In genomic region chr13:72537782-72538181, GRCh38 we compare ENCODE assay signal across 17 cellular contexts.
DNase-seq lines count a peak whose midpoint lies in the region; ATAC-seq and TF ChIP-seq lines count a peak whose summit lies in the region.
"Had no signal": no experiment of that assay in that cellular context is flagged by ENCODE, and none has a peak within 500 bp of the region (broad histone marks: within the 10 kb centered on the region; RNA-seq: fewer than 3 reads in every experiment).

No MANE protein-coding gene starts in this region.

- intact Hi-C loops in mucosa of descending colon (cut with DNase I, micrococcal nuclease) (no loop called here), transverse colon (cut with DNase I; ENCODE audit: low total_unique reads) (no loop called here)

- peaks cover 9% of the 10 kb centered on the region; the same call in 2 of the 3 replicates for H3K4me1 Mint-ChIP-seq in GM23338
- H3K4me1 Mint-ChIP-seq: B cell had no signal

- DNase-seq in GM23338 (ENCODE audit: low spot score) (no peak), hepatocyte (ENCODE audit: low spot score) (no peak), mucosa of descending colon (no peak), transverse colon (no peak), NAMALWA (ENCODE audit: low spot score) (no peak)
- no peak for DNase-seq in activated CD4-positive, alpha-beta T cell treated with anti-CD3 and anti-CD28 coated beads, Interleukin-2, amount 50 U/mL, for 48 hours
- DNase-seq: 8988T; Calu3; CD8-positive, alpha-beta T cell; GF-D8; GOT3; H7; HFFc6 had no signal

- H3K27me3 ChIP-seq in GM23338 (ENCODE audit: insufficient read depth) (no peaks in the 10 kb centered on the region), hepatocyte (no peaks in the 10 kb centered on the region), transverse colon (no peaks in the 10 kb centered on the region)
- H3K27me3 ChIP-seq: BLaER1 treated with 17β-estradiol and CSF1 and Interleukin-3, amounts not matched to agents 10 nM and 100 nM had no signal

- H3K27ac ChIP-seq in GM23338 (ENCODE audit: low read depth) (no peak overlapping the region), hepatocyte (peak overlapping the region; percentile 21), transverse colon (peak overlapping the region; percentile 33 to 56 (median 46))
- H3K27ac ChIP-seq: BLaER1 treated with 17β-estradiol and CSF1 and Interleukin-3, amounts not matched to agents 10 nM and 100 nM had no signal

- no peaks in the 10 kb centered on the region for H3K9me3 ChIP-seq in hepatocyte (ENCODE audit: low read depth)
- no peaks in the 10 kb centered on the region for H3K9me3 ChIP-seq in mucosa of descending colon
- no peaks in the 10 kb centered on the region for H3K9me3 ChIP-seq in transverse colon
- H3K9me3 ChIP-seq: BLaER1 treated with 17β-estradiol and CSF1 and Interleukin-3, amounts not matched to agents 10 nM and 100 nM had no signal

- H3K4me3 ChIP-seq in GM23338 (no peak overlapping the region), hepatocyte (no peak overlapping the region), mucosa of descending colon (no peak overlapping the region), transverse colon (no peak overlapping the region)
- H3K4me3 ChIP-seq: BLaER1 treated with 17β-estradiol and CSF1 and Interleukin-3, amounts not matched to agents 10 nM and 100 nM had no signal

- TF ChIP-seq CTCF in GM23338 (conservative IDR thresholded peaks at IDR 0.05; ENCODE audit: low read depth in 2 of 2) = no peak
- TF ChIP-seq CTCF in hepatocyte (IDR thresholded peaks at IDR 0.05; ENCODE audit: poor library complexity) = no peak
- TF ChIP-seq CTCF in mucosa of descending colon (IDR thresholded peaks at IDR 0.05) = no peak
- TF ChIP-seq CTCF in transverse colon (IDR thresholded peaks at IDR 0.05) = no peak

- no peak overlapping the region for H3K27ac Mint-ChIP-seq in GM23338
- H3K27ac Mint-ChIP-seq: B cell; CD8-positive, alpha-beta T cell; HFFc6 had no signal

- H3K4me1 ChIP-seq in GM23338 (ENCODE audit: insufficient read depth) = no peaks in the 10 kb centered on the region
- H3K4me1 ChIP-seq in hepatocyte (ENCODE audit: insufficient read depth) = peaks cover 9% of the 10 kb centered on the region
- peaks cover 16% of the 10 kb centered on the region for H3K4me1 ChIP-seq in mucosa of descending colon (ENCODE audit: low read depth)
- peaks cover 0 to 37% (median 13%) of the 10 kb centered on the region in 4 donors for H3K4me1 ChIP-seq in transverse colon

- no peak for TF ChIP-seq POLR2A in transverse colon (IDR thresholded peaks at IDR 0.05)

- no peaks in the 10 kb centered on the region for H3F3A ChIP-seq in GM23338 (replicated peaks; ENCODE audit: low read depth)

- no peaks in the 10 kb centered on the region for H3K27me3 Mint-ChIP-seq in GM23338 (ENCODE audit: insufficient read depth, low read depth, poor library complexity)
- H3K27me3 Mint-ChIP-seq: B cell had no signal

- WGBS in hepatocyte (ENCODE audit: low lambda C conversion rate, missing lambda C conversion rate) = 92% methylated on average over 2 of the region's 2 CpGs
- WGBS in transverse colon (ENCODE audit: low coverage in 1 of 2), 2 donors = 73 to 75% methylated on average over 2 of the region's 2 CpGs

- H2AFZ ChIP-seq in GM23338 = peak overlapping the region; percentile 33; the same call in 1 of the 2 replicates
- H2AFZ ChIP-seq in hepatocyte = peak overlapping the region; percentile 24

- ATAC-seq in GM23338 = no peak
- peak; percentile 34 for ATAC-seq in mucosa of descending colon
- no peak for ATAC-seq in HG02885 (IDR thresholded peaks at IDR 0.05; ENCODE audit: poor library complexity, unreplicated experiment)
- ATAC-seq: CD8-positive, alpha-beta T cell; HCT116 had no signal

- in situ Hi-C loops in transverse colon (cut with MboI; ENCODE audit: low pct_ligation_motif_present in 1 of 4, low pct_unique_long_range_greater_than_20kb in 1 of 4, low sequenced_read_pairs in 3 of 4) = no loop called here

- H3K9me3 Mint-ChIP-seq in GM23338 = no peaks in the 10 kb centered on the region
- H3K9me3 Mint-ChIP-seq: CD8-positive, alpha-beta T cell had no signal

- H3K4me2 ChIP-seq in GM23338 (no peak overlapping the region), hepatocyte (peak overlapping the region; percentile 64)
- H3K4me2 ChIP-seq: BLaER1 treated with 17β-estradiol and CSF1 and Interleukin-3, amounts not matched to agents 10 nM and 100 nM had no signal

- H3K36me3 Mint-ChIP-seq in GM23338 (ENCODE audit: low read depth) = no peaks in the 10 kb centered on the region
- H3K36me3 Mint-ChIP-seq: CD8-positive, alpha-beta T cell had no signal

- no peaks in the 10 kb centered on the region for H3K36me3 ChIP-seq in GM23338 (ENCODE audit: insufficient read depth)
- H3K36me3 ChIP-seq in hepatocyte (replicated peaks; ENCODE audit: insufficient read depth, low read depth) = no peaks in the 10 kb centered on the region
- H3K36me3 ChIP-seq in mucosa of descending colon (ENCODE audit: low read depth) = no peaks in the 10 kb centered on the region
- H3K36me3 ChIP-seq in transverse colon = no peaks in the 10 kb centered on the region
- H3K36me3 ChIP-seq: BLaER1 treated with 17β-estradiol and CSF1 and Interleukin-3, amounts not matched to agents 10 nM and 100 nM had no signal

- H4K20me1 ChIP-seq in GM23338 (replicated peaks; ENCODE audit: insufficient read depth) = no peaks in the 10 kb centered on the region
- no peaks in the 10 kb centered on the region for H4K20me1 ChIP-seq in hepatocyte (ENCODE audit: insufficient read depth, poor library complexity, severe bottlenecking)
- H4K20me1 ChIP-seq: BLaER1 treated with 17β-estradiol and CSF1 and Interleukin-3, amounts not matched to agents 10 nM and 100 nM had no signal

- H3K9me2 ChIP-seq in GM23338 (ENCODE audit: insufficient read depth) = 0 out of 2 replicates have a peak, but pooled peaks cover 4% of the 10 kb centered on the region
- H3K9me2 ChIP-seq in hepatocyte (replicated peaks; ENCODE audit: insufficient read depth) = no peaks in the 10 kb centered on the region

- no peak for TF ChIP-seq EP300 in transverse colon (IDR thresholded peaks at IDR 0.05; ENCODE audit: low read depth)

- H3K79me2 ChIP-seq in GM23338 (replicated peaks; ENCODE audit: insufficient read depth) (no peaks in the 10 kb centered on the region), hepatocyte (no peaks in the 10 kb centered on the region)

- H3K4me3 Mint-ChIP-seq in GM23338 = no peak overlapping the region
- H3K4me3 Mint-ChIP-seq: B cell; CD8-positive, alpha-beta T cell; HFFc6 had no signal

TF ChIP-seq in GM23338, 12 proteins besides CTCF, POLR2A, EP300 and RAD21 (continues in another document):
- TF ChIP-seq ETS1 (IDR thresholded peaks at IDR 0.05) (no peak), POLR2AphosphoS5 (IDR thresholded peaks at IDR 0.05; ENCODE audit: low read depth) (no peak), NANOG (IDR thresholded peaks at IDR 0.05; ENCODE audit: borderline replicate concordance) (no peak), STAT1 (IDR thresholded peaks at IDR 0.05; ENCODE audit: unreplicated experiment) (no peak), CREB1 (CRISPR knock-in tag; IDR thresholded peaks at IDR 0.05; ENCODE audit: low read depth) (no peak), EZH2 (IDR thresholded peaks at IDR 0.05; ENCODE audit: low read depth, unreplicated experiment) (no peak)
- TF ChIP-seq, protein P1, sequence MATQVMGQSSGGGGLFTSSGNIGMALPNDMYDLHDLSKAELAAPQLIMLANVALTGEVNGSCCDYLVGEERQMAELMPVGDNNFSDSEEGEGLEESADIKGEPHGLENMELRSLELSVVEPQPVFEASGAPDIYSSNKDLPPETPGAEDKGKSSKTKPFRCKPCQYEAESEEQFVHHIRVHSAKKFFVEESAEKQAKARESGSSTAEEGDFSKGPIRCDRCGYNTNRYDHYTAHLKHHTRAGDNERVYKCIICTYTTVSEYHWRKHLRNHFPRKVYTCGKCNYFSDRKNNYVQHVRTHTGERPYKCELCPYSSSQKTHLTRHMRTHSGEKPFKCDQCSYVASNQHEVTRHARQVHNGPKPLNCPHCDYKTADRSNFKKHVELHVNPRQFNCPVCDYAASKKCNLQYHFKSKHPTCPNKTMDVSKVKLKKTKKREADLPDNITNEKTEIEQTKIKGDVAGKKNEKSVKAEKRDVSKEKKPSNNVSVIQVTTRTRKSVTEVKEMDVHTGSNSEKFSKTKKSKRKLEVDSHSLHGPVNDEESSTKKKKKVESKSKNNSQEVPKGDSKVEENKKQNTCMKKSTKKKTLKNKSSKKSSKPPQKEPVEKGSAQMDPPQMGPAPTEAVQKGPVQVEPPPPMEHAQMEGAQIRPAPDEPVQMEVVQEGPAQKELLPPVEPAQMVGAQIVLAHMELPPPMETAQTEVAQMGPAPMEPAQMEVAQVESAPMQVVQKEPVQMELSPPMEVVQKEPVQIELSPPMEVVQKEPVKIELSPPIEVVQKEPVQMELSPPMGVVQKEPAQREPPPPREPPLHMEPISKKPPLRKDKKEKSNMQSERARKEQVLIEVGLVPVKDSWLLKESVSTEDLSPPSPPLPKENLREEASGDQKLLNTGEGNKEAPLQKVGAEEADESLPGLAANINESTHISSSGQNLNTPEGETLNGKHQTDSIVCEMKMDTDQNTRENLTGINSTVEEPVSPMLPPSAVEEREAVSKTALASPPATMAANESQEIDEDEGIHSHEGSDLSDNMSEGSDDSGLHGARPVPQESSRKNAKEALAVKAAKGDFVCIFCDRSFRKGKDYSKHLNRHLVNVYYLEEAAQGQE (IDR thresholded peaks at IDR 0.05; ENCODE audit: unreplicated experiment) = no peak
